In the genomic region with DNA sequence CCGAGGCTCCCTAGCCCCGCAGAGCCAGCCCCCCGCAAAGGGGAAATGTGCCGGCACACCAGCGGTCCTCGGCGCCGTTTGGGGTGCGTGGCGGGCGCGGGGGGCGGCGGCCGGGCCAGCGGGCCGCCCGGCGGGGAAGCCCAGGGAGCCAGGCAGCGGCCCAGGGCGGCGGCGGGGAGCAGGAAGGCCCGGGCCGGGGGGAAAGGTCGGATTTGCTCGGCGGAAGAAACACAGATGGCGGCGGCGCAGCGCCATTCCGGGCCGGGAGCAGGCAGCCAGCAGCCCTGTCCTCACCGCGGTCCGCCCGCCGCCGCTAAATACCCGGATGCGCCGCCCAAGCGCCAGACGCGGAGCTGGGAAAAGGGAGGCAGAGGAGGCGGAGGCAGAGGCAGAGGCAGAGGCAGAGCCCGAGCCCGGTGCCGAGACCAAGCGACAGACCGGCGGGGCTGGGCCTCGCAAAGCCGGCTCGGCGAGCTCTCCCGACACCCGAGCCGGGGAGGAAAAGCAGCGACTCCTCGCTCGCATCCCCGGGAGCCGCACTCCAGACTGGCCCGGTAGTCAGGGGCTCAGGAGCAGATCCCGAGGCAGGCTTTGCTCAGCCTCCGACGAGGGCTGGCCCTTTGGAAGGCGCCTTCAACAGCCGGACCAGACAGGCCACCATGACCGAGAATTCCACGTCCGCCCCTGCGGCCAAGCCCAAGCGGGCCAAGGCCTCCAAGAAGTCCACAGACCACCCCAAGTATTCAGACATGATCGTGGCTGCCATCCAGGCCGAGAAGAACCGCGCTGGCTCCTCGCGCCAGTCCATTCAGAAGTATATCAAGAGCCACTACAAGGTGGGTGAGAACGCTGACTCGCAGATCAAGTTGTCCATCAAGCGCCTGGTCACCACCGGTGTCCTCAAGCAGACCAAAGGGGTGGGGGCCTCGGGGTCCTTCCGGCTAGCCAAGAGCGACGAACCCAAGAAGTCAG, we compare ENCODE assay signal across 1 cellular context.
A peak's percentile ranks its signal among the peaks of the same experiment; 100 is the strongest.
TF ChIP-seq lines count a peak whose summit lies in the region.

No MANE protein-coding gene starts in this region.

TF ChIP-seq in HepG2, 621 proteins besides CTCF, POLR2A, EP300 and RAD21 (continued from another document and continues in another):
- TF ChIP-seq, protein P1, sequence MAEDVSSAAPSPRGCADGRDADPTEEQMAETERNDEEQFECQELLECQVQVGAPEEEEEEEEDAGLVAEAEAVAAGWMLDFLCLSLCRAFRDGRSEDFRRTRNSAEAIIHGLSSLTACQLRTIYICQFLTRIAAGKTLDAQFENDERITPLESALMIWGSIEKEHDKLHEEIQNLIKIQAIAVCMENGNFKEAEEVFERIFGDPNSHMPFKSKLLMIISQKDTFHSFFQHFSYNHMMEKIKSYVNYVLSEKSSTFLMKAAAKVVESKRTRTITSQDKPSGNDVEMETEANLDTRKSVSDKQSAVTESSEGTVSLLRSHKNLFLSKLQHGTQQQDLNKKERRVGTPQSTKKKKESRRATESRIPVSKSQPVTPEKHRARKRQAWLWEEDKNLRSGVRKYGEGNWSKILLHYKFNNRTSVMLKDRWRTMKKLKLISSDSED (CRISPR knock-in tag; IDR thresholded peaks at IDR 0.05): no peak
- TF ChIP-seq ZBTB7A (CRISPR knock-in tag; IDR thresholded peaks at IDR 0.05) (peak; percentile 75), GLI4 (CRISPR knock-in tag; IDR thresholded peaks at IDR 0.05; ENCODE audit: borderline replicate concordance) (peak; percentile 88; the same call in 1 of the 2 replicates), ZNF549 (CRISPR knock-in tag; IDR thresholded peaks at IDR 0.05) (no peak), FOXO1 (CRISPR knock-in tag; IDR thresholded peaks at IDR 0.05) (peak; percentile 50; the same call in 1 of the 2 replicates), SAFB2 (CRISPR knock-in tag; IDR thresholded peaks at IDR 0.05; ENCODE audit: borderline replicate concordance, low read depth) (peak; percentile 87; the same call in 1 of the 2 replicates), ZNF510 (CRISPR knock-in tag; IDR thresholded peaks at IDR 0.05; ENCODE audit: low read depth) (no peak), MBD4 (IDR thresholded peaks at IDR 0.05; ENCODE audit: borderline replicate concordance, low read length) (no peak), CBX5 (CRISPR knock-in tag; IDR thresholded peaks at IDR 0.05; ENCODE audit: borderline replicate concordance) (0 out of 2 replicates have a peak, but pooled peaks have one; percentile 29), ZNF556 (CRISPR knock-in tag; IDR thresholded peaks at IDR 0.05; ENCODE audit: borderline replicate concordance) (no peak), ZNF335 (CRISPR knock-in tag; IDR thresholded peaks at IDR 0.05) (0 out of 2 replicates have a peak, but pooled peaks have one; percentile 56), SALL1 (CRISPR knock-in tag; IDR thresholded peaks at IDR 0.05) (peak; percentile 88), THYN1 (CRISPR knock-in tag; IDR thresholded peaks at IDR 0.05; ENCODE audit: borderline replicate concordance, low read depth) (no peak), ZNF746 (CRISPR knock-in tag; IDR thresholded peaks at IDR 0.05) (no peak; the same call in 1 of the 2 replicates), CENPX (CRISPR knock-in tag; IDR thresholded peaks at IDR 0.05) (no peak), ZNF7 (CRISPR knock-in tag; IDR thresholded peaks at IDR 0.05) (no peak; the same call in 1 of the 2 replicates), ZFP37 (CRISPR knock-in tag; IDR thresholded peaks at IDR 0.05; ENCODE audit: borderline replicate concordance) (peak; percentile 24; the same call in 1 of the 2 replicates), JARID2 (CRISPR knock-in tag; IDR thresholded peaks at IDR 0.05; ENCODE audit: insufficient replicate concordance) (peak; percentile 41), NR2F2 (IDR thresholded peaks at IDR 0.05; ENCODE audit: borderline replicate concordance, low read depth) (no peak), ZNF570 (CRISPR knock-in tag; IDR thresholded peaks at IDR 0.05; ENCODE audit: borderline replicate concordance) (no peak), ZNF772 (CRISPR knock-in tag; IDR thresholded peaks at IDR 0.05) (0 out of 2 replicates have a peak, but pooled peaks have one; percentile 37), ZNF816 (CRISPR knock-in tag; IDR thresholded peaks at IDR 0.05; ENCODE audit: borderline replicate concordance) (no peak), ZFP36 (IDR thresholded peaks at IDR 0.05; ENCODE audit: borderline replicate concordance, low read depth, low read length, partially characterized antibody) (no peak), KDM5B (CRISPR knock-in tag; IDR thresholded peaks at IDR 0.05; ENCODE audit: borderline replicate concordance) (peak; percentile 76; the same call in 1 of the 2 replicates), TOE1 (CRISPR knock-in tag; IDR thresholded peaks at IDR 0.05) (no peak), ZNF616 (CRISPR knock-in tag; IDR thresholded peaks at IDR 0.05; ENCODE audit: low read depth) (no peak), ZNF678 (CRISPR knock-in tag; IDR thresholded peaks at IDR 0.05) (no peak), BRD4 (CRISPR knock-in tag; IDR thresholded peaks at IDR 0.05) (peak; percentile 58; the same call in 1 of the 2 replicates), FOSL2 (CRISPR knock-in tag; IDR thresholded peaks at IDR 0.05) (peak; percentile 57), RXRB (CRISPR knock-in tag; IDR thresholded peaks at IDR 0.05; ENCODE audit: borderline replicate concordance) (peak; percentile 42; the same call in 1 of the 2 replicates), ZNF101 (CRISPR knock-in tag; IDR thresholded peaks at IDR 0.05; ENCODE audit: borderline replicate concordance, low read depth) (no peak), POLR2AphosphoS2 (IDR thresholded peaks at IDR 0.05; ENCODE audit: low read depth, low read length) (peak; percentile 71), FOXK2 (IDR thresholded peaks at IDR 0.05) (no peak), ZNF530 (CRISPR knock-in tag; IDR thresholded peaks at IDR 0.05; ENCODE audit: low read depth) (no peak), EHMT2 (IDR thresholded peaks at IDR 0.05; ENCODE audit: borderline replicate concordance, low read depth, low read length) (no peak), ZFP62 (CRISPR knock-in tag; IDR thresholded peaks at IDR 0.05) (0 out of 2 replicates have a peak, but pooled peaks have one; percentile 34), ZFP90 (CRISPR knock-in tag; IDR thresholded peaks at IDR 0.05; ENCODE audit: borderline replicate concordance) (peak; percentile 84; the same call in 1 of the 2 replicates), MAFG (CRISPR knock-in tag; IDR thresholded peaks at IDR 0.05) (no peak)
- TF ChIP-seq, protein P2, sequence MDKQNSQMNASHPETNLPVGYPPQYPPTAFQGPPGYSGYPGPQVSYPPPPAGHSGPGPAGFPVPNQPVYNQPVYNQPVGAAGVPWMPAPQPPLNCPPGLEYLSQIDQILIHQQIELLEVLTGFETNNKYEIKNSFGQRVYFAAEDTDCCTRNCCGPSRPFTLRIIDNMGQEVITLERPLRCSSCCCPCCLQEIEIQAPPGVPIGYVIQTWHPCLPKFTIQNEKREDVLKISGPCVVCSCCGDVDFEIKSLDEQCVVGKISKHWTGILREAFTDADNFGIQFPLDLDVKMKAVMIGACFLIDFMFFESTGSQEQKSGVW (CRISPR knock-in tag; IDR thresholded peaks at IDR 0.05; ENCODE audit: borderline replicate concordance): no peak
- TF ChIP-seq, protein P3, sequence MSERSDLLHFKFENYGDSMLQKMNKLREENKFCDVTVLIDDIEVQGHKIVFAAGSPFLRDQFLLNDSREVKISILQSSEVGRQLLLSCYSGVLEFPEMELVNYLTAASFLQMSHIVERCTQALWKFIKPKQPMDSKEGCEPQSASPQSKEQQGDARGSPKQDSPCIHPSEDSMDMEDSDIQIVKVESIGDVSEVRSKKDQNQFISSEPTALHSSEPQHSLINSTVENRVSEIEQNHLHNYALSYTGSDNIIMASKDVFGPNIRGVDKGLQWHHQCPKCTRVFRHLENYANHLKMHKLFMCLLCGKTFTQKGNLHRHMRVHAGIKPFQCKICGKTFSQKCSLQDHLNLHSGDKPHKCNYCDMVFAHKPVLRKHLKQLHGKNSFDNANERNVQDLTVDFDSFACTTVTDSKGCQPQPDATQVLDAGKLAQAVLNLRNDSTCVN (CRISPR knock-in tag; IDR thresholded peaks at IDR 0.05; ENCODE audit: borderline replicate concordance): no peak
- TF ChIP-seq, protein P4, sequence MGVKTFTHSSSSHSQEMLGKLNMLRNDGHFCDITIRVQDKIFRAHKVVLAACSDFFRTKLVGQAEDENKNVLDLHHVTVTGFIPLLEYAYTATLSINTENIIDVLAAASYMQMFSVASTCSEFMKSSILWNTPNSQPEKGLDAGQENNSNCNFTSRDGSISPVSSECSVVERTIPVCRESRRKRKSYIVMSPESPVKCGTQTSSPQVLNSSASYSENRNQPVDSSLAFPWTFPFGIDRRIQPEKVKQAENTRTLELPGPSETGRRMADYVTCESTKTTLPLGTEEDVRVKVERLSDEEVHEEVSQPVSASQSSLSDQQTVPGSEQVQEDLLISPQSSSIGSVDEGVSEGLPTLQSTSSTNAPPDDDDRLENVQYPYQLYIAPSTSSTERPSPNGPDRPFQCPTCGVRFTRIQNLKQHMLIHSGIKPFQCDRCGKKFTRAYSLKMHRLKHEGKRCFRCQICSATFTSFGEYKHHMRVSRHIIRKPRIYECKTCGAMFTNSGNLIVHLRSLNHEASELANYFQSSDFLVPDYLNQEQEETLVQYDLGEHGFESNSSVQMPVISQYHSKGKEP (CRISPR knock-in tag; IDR thresholded peaks at IDR 0.05): 0 out of 2 replicates have a peak, but pooled peaks have one; percentile 56
- TF ChIP-seq, protein P5, sequence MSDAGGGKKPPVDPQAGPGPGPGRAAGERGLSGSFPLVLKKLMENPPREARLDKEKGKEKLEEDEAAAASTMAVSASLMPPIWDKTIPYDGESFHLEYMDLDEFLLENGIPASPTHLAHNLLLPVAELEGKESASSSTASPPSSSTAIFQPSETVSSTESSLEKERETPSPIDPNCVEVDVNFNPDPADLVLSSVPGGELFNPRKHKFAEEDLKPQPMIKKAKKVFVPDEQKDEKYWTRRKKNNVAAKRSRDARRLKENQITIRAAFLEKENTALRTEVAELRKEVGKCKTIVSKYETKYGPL (CRISPR knock-in tag; IDR thresholded peaks at IDR 0.05): no peak
- TF ChIP-seq, protein P6, sequence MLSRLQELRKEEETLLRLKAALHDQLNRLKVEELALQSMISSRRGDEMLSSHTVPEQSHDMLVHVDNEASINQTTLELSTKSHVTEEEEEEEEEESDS (CRISPR knock-in tag; IDR thresholded peaks at IDR 0.05; ENCODE audit: borderline replicate concordance): peak; percentile 75; the same call in 1 of the 2 replicates
- TF ChIP-seq, protein P7, sequence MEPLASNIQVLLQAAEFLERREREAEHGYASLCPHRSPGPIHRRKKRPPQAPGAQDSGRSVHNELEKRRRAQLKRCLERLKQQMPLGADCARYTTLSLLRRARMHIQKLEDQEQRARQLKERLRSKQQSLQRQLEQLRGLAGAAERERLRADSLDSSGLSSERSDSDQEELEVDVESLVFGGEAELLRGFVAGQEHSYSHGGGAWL (CRISPR knock-in tag; IDR thresholded peaks at IDR 0.05): peak; percentile 78; the same call in 1 of the 2 replicates
- TF ChIP-seq, protein P8, sequence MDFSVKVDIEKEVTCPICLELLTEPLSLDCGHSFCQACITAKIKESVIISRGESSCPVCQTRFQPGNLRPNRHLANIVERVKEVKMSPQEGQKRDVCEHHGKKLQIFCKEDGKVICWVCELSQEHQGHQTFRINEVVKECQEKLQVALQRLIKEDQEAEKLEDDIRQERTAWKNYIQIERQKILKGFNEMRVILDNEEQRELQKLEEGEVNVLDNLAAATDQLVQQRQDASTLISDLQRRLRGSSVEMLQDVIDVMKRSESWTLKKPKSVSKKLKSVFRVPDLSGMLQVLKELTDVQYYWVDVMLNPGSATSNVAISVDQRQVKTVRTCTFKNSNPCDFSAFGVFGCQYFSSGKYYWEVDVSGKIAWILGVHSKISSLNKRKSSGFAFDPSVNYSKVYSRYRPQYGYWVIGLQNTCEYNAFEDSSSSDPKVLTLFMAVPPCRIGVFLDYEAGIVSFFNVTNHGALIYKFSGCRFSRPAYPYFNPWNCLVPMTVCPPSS (IDR thresholded peaks at IDR 0.05): no peak
- TF ChIP-seq, protein P9, sequence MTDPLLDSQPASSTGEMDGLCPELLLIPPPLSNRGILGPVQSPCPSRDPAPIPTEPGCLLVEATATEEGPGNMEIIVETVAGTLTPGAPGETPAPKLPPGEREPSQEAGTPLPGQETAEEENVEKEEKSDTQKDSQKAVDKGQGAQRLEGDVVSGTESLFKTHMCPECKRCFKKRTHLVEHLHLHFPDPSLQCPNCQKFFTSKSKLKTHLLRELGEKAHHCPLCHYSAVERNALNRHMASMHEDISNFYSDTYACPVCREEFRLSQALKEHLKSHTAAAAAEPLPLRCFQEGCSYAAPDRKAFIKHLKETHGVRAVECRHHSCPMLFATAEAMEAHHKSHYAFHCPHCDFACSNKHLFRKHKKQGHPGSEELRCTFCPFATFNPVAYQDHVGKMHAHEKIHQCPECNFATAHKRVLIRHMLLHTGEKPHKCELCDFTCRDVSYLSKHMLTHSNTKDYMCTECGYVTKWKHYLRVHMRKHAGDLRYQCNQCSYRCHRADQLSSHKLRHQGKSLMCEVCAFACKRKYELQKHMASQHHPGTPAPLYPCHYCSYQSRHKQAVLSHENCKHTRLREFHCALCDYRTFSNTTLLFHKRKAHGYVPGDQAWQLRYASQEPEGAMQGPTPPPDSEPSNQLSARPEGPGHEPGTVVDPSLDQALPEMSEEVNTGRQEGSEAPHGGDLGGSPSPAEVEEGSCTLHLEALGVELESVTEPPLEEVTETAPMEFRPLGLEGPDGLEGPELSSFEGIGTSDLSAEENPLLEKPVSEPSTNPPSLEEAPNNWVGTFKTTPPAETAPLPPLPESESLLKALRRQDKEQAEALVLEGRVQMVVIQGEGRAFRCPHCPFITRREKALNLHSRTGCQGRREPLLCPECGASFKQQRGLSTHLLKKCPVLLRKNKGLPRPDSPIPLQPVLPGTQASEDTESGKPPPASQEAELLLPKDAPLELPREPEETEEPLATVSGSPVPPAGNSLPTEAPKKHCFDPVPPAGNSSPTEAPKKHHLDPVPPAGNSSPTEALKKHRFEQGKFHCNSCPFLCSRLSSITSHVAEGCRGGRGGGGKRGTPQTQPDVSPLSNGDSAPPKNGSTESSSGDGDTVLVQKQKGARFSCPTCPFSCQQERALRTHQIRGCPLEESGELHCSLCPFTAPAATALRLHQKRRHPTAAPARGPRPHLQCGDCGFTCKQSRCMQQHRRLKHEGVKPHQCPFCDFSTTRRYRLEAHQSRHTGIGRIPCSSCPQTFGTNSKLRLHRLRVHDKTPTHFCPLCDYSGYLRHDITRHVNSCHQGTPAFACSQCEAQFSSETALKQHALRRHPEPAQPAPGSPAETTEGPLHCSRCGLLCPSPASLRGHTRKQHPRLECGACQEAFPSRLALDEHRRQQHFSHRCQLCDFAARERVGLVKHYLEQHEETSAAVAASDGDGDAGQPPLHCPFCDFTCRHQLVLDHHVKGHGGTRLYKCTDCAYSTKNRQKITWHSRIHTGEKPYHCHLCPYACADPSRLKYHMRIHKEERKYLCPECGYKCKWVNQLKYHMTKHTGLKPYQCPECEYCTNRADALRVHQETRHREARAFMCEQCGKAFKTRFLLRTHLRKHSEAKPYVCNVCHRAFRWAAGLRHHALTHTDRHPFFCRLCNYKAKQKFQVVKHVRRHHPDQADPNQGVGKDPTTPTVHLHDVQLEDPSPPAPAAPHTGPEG (CRISPR knock-in tag; IDR thresholded peaks at IDR 0.05): no peak; the same call in 1 of the 2 replicates
- TF ChIP-seq, protein P10, sequence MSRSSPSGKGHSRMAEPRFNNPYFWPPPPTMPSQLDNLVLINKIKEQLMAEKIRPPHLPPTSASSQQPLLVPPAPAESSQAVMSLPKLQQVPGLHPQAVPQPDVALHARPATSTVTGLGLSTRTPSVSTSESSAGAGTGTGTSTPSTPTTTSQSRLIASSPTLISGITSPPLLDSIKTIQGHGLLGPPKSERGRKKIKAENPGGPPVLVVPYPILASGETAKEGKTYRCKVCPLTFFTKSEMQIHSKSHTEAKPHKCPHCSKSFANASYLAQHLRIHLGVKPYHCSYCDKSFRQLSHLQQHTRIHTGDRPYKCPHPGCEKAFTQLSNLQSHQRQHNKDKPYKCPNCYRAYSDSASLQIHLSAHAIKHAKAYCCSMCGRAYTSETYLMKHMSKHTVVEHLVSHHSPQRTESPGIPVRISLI (CRISPR knock-in tag; IDR thresholded peaks at IDR 0.05; ENCODE audit: borderline replicate concordance): peak; percentile 15; the same call in 1 of the 2 replicates
